16 cellular contexts compared by ENCODE assay signal in genomic region chr3:13394363-13394762, GRCh38. TPM values are rescaled to one million over a fixed set of nuclear protein-coding genes. Genes with fewer than 3 reads are reported as not detected.
DNase-seq lines count a peak whose midpoint lies in the region; ATAC-seq, FAIRE-seq and TF ChIP-seq lines count a peak whose summit lies in the region.
"Had no signal": no experiment of that assay in that cellular context is flagged by ENCODE, and none has a peak within 500 bp of the region (broad histone marks: within the 10 kb centered on the region; RNA-seq: fewer than 3 reads in every experiment).

No MANE protein-coding gene starts in this region.

- H3K36me3 ChIP-seq in kidney (ENCODE audit: control insufficient read depth in 1 of 2, insufficient read depth in 2 of 2, low read length in 2 of 2): peaks cover 3 to 9% of the 10 kb centered on the region in 2 donors
- peaks cover 0 to 16% (median 0%) of the 10 kb centered on the region in 4 donors for H3K36me3 ChIP-seq in right lobe of liver

- ATAC-seq in Right ventricle myocardium inferior (no peak), right cardiac atrium (no peak), right lobe of liver (peak in 2 of 4 donors; percentile 11 to 19), GM18520 (IDR thresholded peaks at IDR 0.05; ENCODE audit: unreplicated experiment) (no peak)
- ATAC-seq: A549, GM12878 had no signal

- H3K9me3 ChIP-seq in right cardiac atrium (ENCODE audit: control insufficient read depth, low read length) (no peaks in the 10 kb centered on the region), kidney (ENCODE audit: control insufficient read depth in 1 of 2, low read length in 2 of 2) (no peaks in the 10 kb centered on the region), right lobe of liver (no peaks in the 10 kb centered on the region)
- H3K9me3 ChIP-seq: A549, HAP-1 had no signal

- H3K27ac ChIP-seq in right cardiac atrium (ENCODE audit: low read length): no peak overlapping the region
- peak overlapping the region; percentile 55 to 58 for H3K27ac ChIP-seq in kidney (ENCODE audit: low read depth in 2 of 2, low read length in 2 of 2)
- peak overlapping the region; percentile 43 to 86 (median 79) for H3K27ac ChIP-seq in right lobe of liver
- H3K27ac ChIP-seq: 22Rv1, A549, C4-2B, GM23248 had no signal

- intact Hi-C loops in Right ventricle myocardium inferior (cut with DNase I): no loop called here
- intact Hi-C loops in right cardiac atrium (cut with DNase I): no loop called here
- intact Hi-C loops in kidney (cut with DNase I): no loop called here
- intact Hi-C loops in right lobe of liver (cut with DNase I): no loop called here

- H3K27me3 ChIP-seq in right cardiac atrium (ENCODE audit: control insufficient read depth, insufficient read depth) (no peaks in the 10 kb centered on the region), right lobe of liver (no peaks in the 10 kb centered on the region)

- H3K4me3 ChIP-seq in right cardiac atrium (ENCODE audit: low read length): no peak overlapping the region
- no peak overlapping the region for H3K4me3 ChIP-seq in kidney (ENCODE audit: low read length in 2 of 2)
- no peak overlapping the region for H3K4me3 ChIP-seq in right lobe of liver
- H3K4me3 ChIP-seq: A549, GM12878, GM23248, HAP-1 had no signal

- DNase-seq in Right ventricle myocardium inferior (ENCODE audit: missing footprints) (peak; percentile 13), right cardiac atrium (no peak), kidney (no peak), right lobe of liver (no peak), T1000 (lab: John Stamatoyannopoulos, UW) (no peak), GM19238 (ENCODE audit: insufficient read length, low spot score) (no peak)
- DNase-seq: AML-193; CD4-positive, alpha-beta T cell; DMS79 treated with DMSO at 0.1 percent for 48 hours; GM23248 had no signal

- no peak for TF ChIP-seq POLR2A in right lobe of liver (IDR thresholded peaks at IDR 0.05)

- 90% methylated on average over 4 of the region's 4 CpGs for WGBS in right cardiac atrium
- WGBS in right lobe of liver (ENCODE audit: insufficient coverage, low coverage, low lambda C conversion rate, missing lambda C conversion rate): 50% methylated on average over 1 of the region's 4 CpGs

- no peak overlapping the region for H3K9ac ChIP-seq in kidney (ENCODE audit: low read length in 2 of 2)
- H3K9ac ChIP-seq: GM23248 had no signal

- no peak for FAIRE-seq in kidney (lab: Jason Lieb, UNC)
- FAIRE-seq: A549, GM12878 had no signal

- no peaks in the 10 kb centered on the region for H3K4me1 ChIP-seq in right cardiac atrium (ENCODE audit: control insufficient read depth, insufficient read depth, low read length)
- peaks cover 0 to 10% of the 10 kb centered on the region in 2 donors for H3K4me1 ChIP-seq in kidney (ENCODE audit: control insufficient read depth in 1 of 2, insufficient read depth in 1 of 2, low read depth in 1 of 2, low read length in 2 of 2)
- peaks cover 0 to 38% (median 10%) of the 10 kb centered on the region in 4 donors for H3K4me1 ChIP-seq in right lobe of liver
- H3K4me1 ChIP-seq: A549, HAP-1 had no signal

- TF ChIP-seq CTCF in kidney (IDR thresholded peaks at IDR 0.05; ENCODE audit: borderline replicate concordance, extremely low read depth, insufficient read depth) (no peak), right lobe of liver (IDR thresholded peaks at IDR 0.05) (no peak)

RNA-seq across cellular contexts. Expression of gene NUP210, which starts 25.8 kb away (rescaled TPM):
- total RNA-seq in Right ventricle myocardium inferior: 3.5 TPM
- total RNA-seq in right cardiac atrium: 1 to 10 TPM; 2.4 to 5.9 (median 4.4) TPM
- 2.0 TPM for polyA plus RNA-seq in right cardiac atrium
- 22.9 TPM for total RNA-seq in kidney
- polyA plus RNA-seq in kidney (ENCODE audit: insufficient read depth, low read depth, low replicate concordance): 5.6 TPM
- total RNA-seq in right lobe of liver: 10 to 100 TPM; 11.7 to 17.7 (median 15.6) TPM
- total RNA-seq: GM23248 had no signal
